In genomic region chr22:44734801-44735517, GRCh38 we compare ENCODE assay signal across 14 cellular contexts. TPM values are rescaled to one million over a fixed set of nuclear protein-coding genes. Genes with fewer than 3 reads are reported as not detected.
"Had no signal": no experiment of that assay in that cellular context is flagged by ENCODE, and none has a peak within 500 bp of the region (broad histone marks: within the 10 kb centered on the region; RNA-seq: fewer than 3 reads in every experiment).

No MANE protein-coding gene starts in this region.

- DNase-seq: foreskin keratinocyte, mammary epithelial cell had no signal

- H3K27me3 Mint-ChIP-seq: naive thymus-derived CD4-positive, alpha-beta T cell; progenitor cell of endocrine pancreas; stimulated activated naive CD8-positive, alpha-beta T cell treated with anti-CD3 and anti-CD28 coated beads, Interleukin-15, amount 100 ng/mL, for 72 hours had no signal

- H3K9me3 Mint-ChIP-seq: endodermal cell had no signal

- H3K9me3 ChIP-seq: colonic mucosa, pancreas, spleen, testis, tibial nerve had no signal

- FAIRE-seq: pancreas had no signal

- H3K36me3 Mint-ChIP-seq: stimulated activated memory B cell treated with anti-CD40 and anti-IgM and Interleukin-4, amounts not matched to agents 10 μg/mL and 1 μg/mL and 100 μg/mL, for 72 hours had no signal

- H3K27me3 ChIP-seq: colonic mucosa, pancreas, spleen, testis, tibial nerve had no signal

- H3K4me1 ChIP-seq: foreskin keratinocyte, testis had no signal

- H3K4me3 ChIP-seq: colonic mucosa, pancreas, spleen, testis, tibial nerve had no signal

- H3K4me3 Mint-ChIP-seq: endodermal cell; naive thymus-derived CD4-positive, alpha-beta T cell; stimulated activated memory B cell treated with anti-CD40 and anti-IgM and Interleukin-4, amounts not matched to agents 10 μg/mL and 1 μg/mL and 100 μg/mL, for 72 hours; stimulated activated naive CD8-positive, alpha-beta T cell treated with anti-CD3 and anti-CD28 coated beads, Interleukin-15, amount 100 ng/mL, for 72 hours had no signal

- H3K27ac ChIP-seq: colonic mucosa, foreskin keratinocyte, pancreas, testis, tibial nerve had no signal

- H3K27ac Mint-ChIP-seq: endodermal cell; stimulated activated memory B cell treated with anti-CD40 and anti-IgM and Interleukin-4, amounts not matched to agents 10 μg/mL and 1 μg/mL and 100 μg/mL, for 72 hours had no signal

- H3K36me3 ChIP-seq: colonic mucosa, pancreas, tibial nerve had no signal

RNA-seq across cellular contexts. Expression of gene ARHGAP8, which starts 17.4 kb away (rescaled TPM):
- total RNA-seq: dermis microvascular lymphatic vessel endothelial cell, endothelial cell of umbilical vein had no signal
- polyA plus RNA-seq: endothelial cell of umbilical vein; naive thymus-derived CD4-positive, alpha-beta T cell had no signal
